9 cellular contexts compared by ENCODE assay signal in the genomic region with DNA sequence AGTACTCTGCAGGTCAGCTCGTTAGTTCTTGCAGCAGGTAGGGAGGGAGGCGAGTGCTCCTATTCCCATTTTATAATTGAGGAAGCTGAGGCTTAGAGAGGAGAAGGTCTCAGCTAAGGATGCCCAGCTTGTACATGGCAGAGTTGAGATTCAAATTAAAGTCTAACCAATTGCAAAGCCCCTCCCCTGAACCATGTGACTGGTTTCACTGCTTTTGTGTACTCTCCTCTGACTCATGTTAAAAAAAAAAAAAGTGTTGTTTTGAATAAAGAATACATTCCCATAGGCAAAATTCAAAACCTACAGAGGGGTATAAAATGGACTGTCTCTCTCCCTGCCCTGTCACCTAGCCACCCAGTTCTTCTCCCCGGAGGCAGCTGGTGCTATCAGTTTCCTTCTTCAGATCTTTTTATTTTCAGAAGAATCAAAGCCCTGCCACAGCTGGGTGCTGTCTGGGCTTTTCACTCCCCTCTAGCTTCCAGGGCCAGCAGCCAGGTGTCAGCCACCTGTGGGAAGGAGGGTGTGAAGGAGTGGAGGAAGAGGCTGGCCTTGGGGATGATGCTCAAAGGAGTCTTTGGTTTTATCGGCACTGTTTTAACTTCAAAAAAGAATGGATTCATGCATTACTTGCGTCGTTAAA. TPM values are rescaled to one million over a fixed set of nuclear protein-coding genes. Genes with fewer than 3 reads are reported as not detected.
DNase-seq lines count a peak whose midpoint lies in the region; ATAC-seq and TF ChIP-seq lines count a peak whose summit lies in the region.
"Had no signal": no experiment of that assay in that cellular context is flagged by ENCODE, and none has a peak within 500 bp of the region (broad histone marks: within the 10 kb centered on the region; RNA-seq: fewer than 3 reads in every experiment).

No MANE protein-coding gene starts in this region.

- ATAC-seq in T-cell (replicated peaks in 1 of 4) (peak; percentile 18 to 47 (median 42)), GM19351 (IDR thresholded peaks at IDR 0.05; ENCODE audit: unreplicated experiment) (no peak), GM18861 (IDR thresholded peaks at IDR 0.05; ENCODE audit: unreplicated experiment) (no peak)

- H3K36me3 Mint-ChIP-seq in activated T-cell treated with anti-CD3 and anti-CD28 coated beads, Interleukin-2, amount 50 U/mL, for 24 hours (ENCODE audit: low read depth): peaks cover 74% of the 10 kb centered on the region
- peaks cover 15% of the 10 kb centered on the region for H3K36me3 Mint-ChIP-seq in T-cell

- TF ChIP-seq EP300 in suprapubic skin (IDR thresholded peaks at IDR 0.05): no peak

- no peaks in the 10 kb centered on the region for H3K27me3 Mint-ChIP-seq in activated T-cell treated with anti-CD3 and anti-CD28 coated beads, Interleukin-2, amount 50 U/mL, for 24 hours
- H3K27me3 Mint-ChIP-seq in T-cell: no peaks in the 10 kb centered on the region

- CTCF ChIA-PET in T-cell (lab: Charles Lee): interaction anchor here (0.6 to 1.4 kb wide), 3 partner anchors 15 to 100 kb away, joined by 3 to 5 read pairs (median 3); no protein-coding TSS in a partner anchor

- WGBS in suprapubic skin: 59% methylated on average over 6 of the region's 6 CpGs

- no peaks in the 10 kb centered on the region for H3K27me3 ChIP-seq in suprapubic skin

- POLR2A ChIA-PET in T-cell (lab: Charles Lee): no interaction called here

- no peak for DNase-seq in activated T-cell treated with anti-CD3 and anti-CD28 coated beads, Interleukin-2, amount 50 U/mL, for 24 hours
- DNase-seq in activated T-cell treated with anti-CD3 and anti-CD28 coated beads, Interleukin-2, amount 50 U/mL, for 1 hour: no peak
- no peak for DNase-seq in T-cell
- peak; percentile 74 for DNase-seq in fibroblast of pulmonary artery (ENCODE audit: low read depth)
- no peak for DNase-seq in suprapubic skin (ENCODE audit: low spot score in 2 of 2)
- DNase-seq in NCI-H187 (lab: John Stamatoyannopoulos, UW): no peak

- no peak overlapping the region for H3K4me3 ChIP-seq in fibroblast of pulmonary artery (replicated peaks; ENCODE audit: low read depth, low read length)
- H3K4me3 ChIP-seq in suprapubic skin: no peak overlapping the region
- H3K4me3 ChIP-seq: skin epidermis had no signal

- H3K9me3 ChIP-seq in suprapubic skin: no peaks in the 10 kb centered on the region

- no peaks in the 10 kb centered on the region for H3K9me3 Mint-ChIP-seq in activated T-cell treated with anti-CD3 and anti-CD28 coated beads, Interleukin-2, amount 50 U/mL, for 24 hours
- no peaks in the 10 kb centered on the region for H3K9me3 Mint-ChIP-seq in T-cell

- H3K27ac ChIP-seq in suprapubic skin: peak overlapping the region; percentile 62

- H3K4me3 Mint-ChIP-seq in activated T-cell treated with anti-CD3 and anti-CD28 coated beads, Interleukin-2, amount 50 U/mL, for 24 hours: no peak overlapping the region
- H3K4me3 Mint-ChIP-seq in T-cell: peak overlapping the region in 1 of 3 donors; percentile 19

- peaks cover 39% of the 10 kb centered on the region for H3K4me1 ChIP-seq in suprapubic skin

- peak overlapping the region; percentile 88 for H3K27ac Mint-ChIP-seq in activated T-cell treated with anti-CD3 and anti-CD28 coated beads, Interleukin-2, amount 50 U/mL, for 24 hours
- H3K27ac Mint-ChIP-seq in T-cell: peak overlapping the region; percentile 77 to 87

- TF ChIP-seq CTCF in fibroblast of pulmonary artery (IDR thresholded peaks at IDR 0.05; ENCODE audit: low read length, missing control alignments): no peak
- no peak for TF ChIP-seq CTCF in suprapubic skin (IDR thresholded peaks at IDR 0.05)

- peaks cover 42% of the 10 kb centered on the region for H3K36me3 ChIP-seq in suprapubic skin

- peaks cover 42% of the 10 kb centered on the region for H3K4me1 Mint-ChIP-seq in activated T-cell treated with anti-CD3 and anti-CD28 coated beads, Interleukin-2, amount 50 U/mL, for 24 hours (ENCODE audit: low read depth)
- peaks cover 40 to 46% (median 44%) of the 10 kb centered on the region in 3 donors for H3K4me1 Mint-ChIP-seq in T-cell

- TF ChIP-seq POLR2A in suprapubic skin (IDR thresholded peaks at IDR 0.05): no peak

RNA-seq across cellular contexts. Expression of a gene that starts 5.4 kb away (rescaled TPM):
- total RNA-seq in T-cell (10 to 100 TPM; 42.1 to 57.3 (median 48.1) TPM), suprapubic skin (100 to 1,000 TPM in 1 of 4 donors, 10 to 100 TPM in 3; 44.7 to 102 (median 68.4) TPM)

RNA-seq across cellular contexts. Expression of a gene that starts 24.4 kb away (rescaled TPM):
- total RNA-seq in T-cell (under 1 TPM; 0.50 to 0.61 (median 0.57) TPM), suprapubic skin (1 to 10 TPM; 2.3 to 4.4 (median 2.6) TPM)

RNA-seq across cellular contexts. Expression of a gene that starts 35.4 kb away (rescaled TPM):
- total RNA-seq in T-cell: under 1 TPM in 3 of 5 donors, not detected in 2; 0.39 to 0.92 (median 0.58) TPM
- 1 to 10 TPM in 1 of 4 donors, not detected in 3; 1.4 TPM for total RNA-seq in suprapubic skin

Comparison
In these comparisons a context has a peak if more than half of its experiments do, and no peak if none do; other contexts are left out.
1. ATAC-seq: peak in T-cell (4 of 4); none in GM19351 (single experiment) and GM18861 (single experiment).